22 cellular contexts compared by ENCODE assay signal in the genomic region with DNA sequence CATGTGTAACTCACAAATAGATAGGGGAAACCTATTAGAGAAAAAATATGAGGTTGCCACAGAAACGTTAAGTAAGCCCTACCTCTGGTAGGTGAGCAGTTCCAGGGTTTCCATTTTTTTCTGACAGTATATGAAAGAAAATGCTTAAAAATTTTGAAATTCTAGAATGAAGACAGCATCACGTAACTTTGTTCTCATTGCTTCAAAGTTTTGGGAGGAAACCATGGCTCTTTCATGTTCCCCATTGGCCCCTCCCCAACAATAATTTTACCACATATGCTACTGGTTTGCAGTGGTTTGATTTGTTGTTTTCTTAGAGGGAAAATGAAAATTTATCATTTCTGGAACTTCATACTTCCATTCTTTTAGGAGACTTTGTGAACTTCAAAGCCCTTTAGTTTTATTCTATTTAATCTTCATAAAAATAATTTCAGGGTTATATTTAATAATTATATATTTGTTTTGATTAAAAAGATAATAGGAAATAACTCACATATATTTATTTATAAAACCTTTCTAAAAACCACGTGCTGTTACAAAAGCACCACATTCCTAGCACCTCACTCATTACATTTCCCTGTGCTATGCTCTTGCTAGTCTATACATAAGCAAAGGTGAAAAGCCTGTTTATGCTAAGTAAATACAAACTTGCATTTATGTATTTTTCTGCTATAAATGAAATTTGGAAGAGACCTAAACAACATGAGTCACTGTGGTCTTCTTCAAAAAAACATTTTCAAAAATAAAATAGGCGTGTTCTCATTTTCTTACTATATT.
"Had no signal": no experiment of that assay in that cellular context is flagged by ENCODE, and none has a peak within 500 bp of the region (broad histone marks: within the 10 kb centered on the region; RNA-seq: fewer than 3 reads in every experiment).

No MANE protein-coding gene starts in this region.

- H3K4me3 ChIP-seq: adrenal gland, MG63 had no signal

- DNase-seq: activated CD4-positive, alpha-beta T cell treated with anti-CD3 and anti-CD28 coated beads for 48 hours; activated CD4-positive, alpha-beta T cell treated with anti-CD3 and anti-CD28 coated beads, Interleukin-2, amount 50 U/mL, for 4 hours; activated CD4-positive, CD25-positive, alpha-beta regulatory T cell treated with anti-CD3 and anti-CD28 coated beads, Interleukin-2, amount 50 U/mL, for 72 hours; activated CD8-positive, alpha-beta memory T cell treated with anti-CD3 and anti-CD28 coated beads, Interleukin-2, amount 50 U/mL, for 48 hours; activated CD8-positive, alpha-beta T cell treated with anti-CD3 and anti-CD28 coated beads, Interleukin-2, amount 10 ng/mL, durations not matched to agents 7 days and 5 days; activated naive CD4-positive, alpha-beta T cell treated with anti-CD3 and anti-CD28 coated beads, Interleukin-2, amount 50 U/mL, for 16 hours; activated naive CD8-positive, alpha-beta T cell treated with anti-CD3 and anti-CD28 coated beads, Interleukin-2, amount 10 ng/mL, durations not matched to agents 7 days and 5 days; activated T-cell treated with anti-CD3 and anti-CD28 coated beads, Interleukin-2, amount 50 U/mL, for 1 hour; adrenal gland; anterior cingulate cortex; caudate nucleus; MG63; NCI-H1105 treated with DMSO at 0.1 percent for 48 hours; NCI-H1436 treated with DMSO at 0.1 percent for 48 hours; NCI-H187; NCI-H2081; NCI-H446; NCI-H524; SHP77 treated with DMSO at 0.1 percent for 48 hours; T-helper 9 cell had no signal

- H3K27me3 ChIP-seq: adrenal gland, MG63 had no signal

- FAIRE-seq: RCC 7860 had no signal

- H3K9me3 ChIP-seq: adrenal gland had no signal

- H3K4me1 ChIP-seq: adrenal gland had no signal

- H3K36me3 ChIP-seq: adrenal gland, MG63 had no signal

- ATAC-seq: activated CD8-positive, alpha-beta T cell treated with anti-CD3 and anti-CD28 coated beads, Interleukin-2, amount 10 ng/mL, durations not matched to agents 7 days and 5 days; WTC11 had no signal
